ENCODE assay signal across 9 cellular contexts in the genomic region with DNA sequence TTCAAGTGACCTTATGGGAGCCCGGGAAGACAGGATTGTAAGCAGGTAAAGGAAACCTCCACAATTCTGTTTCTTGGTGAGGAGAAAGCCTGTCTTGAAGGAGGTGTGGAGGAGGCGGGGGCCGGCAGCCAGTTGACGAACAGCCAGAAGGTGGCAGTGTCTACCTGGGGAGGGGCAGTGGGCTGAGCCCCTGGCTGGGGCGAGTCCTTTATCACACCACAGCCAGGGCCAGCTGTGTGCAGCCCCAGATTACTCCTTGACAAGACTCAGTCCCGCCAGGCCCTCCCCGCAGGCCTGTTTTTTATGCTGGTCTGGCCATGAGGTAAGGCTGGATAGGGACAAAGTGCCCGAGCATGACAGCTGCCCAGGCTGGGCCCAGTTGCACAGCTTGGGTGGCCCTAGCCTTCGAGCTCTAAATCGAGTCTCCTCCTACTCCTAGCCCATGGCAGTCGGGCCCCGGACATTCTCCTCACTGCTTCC. TPM values are rescaled to one million over a fixed set of nuclear protein-coding genes. Genes with fewer than 3 reads are reported as not detected.
DNase-seq lines count a peak whose midpoint lies in the region; ATAC-seq and TF ChIP-seq lines count a peak whose summit lies in the region.
"Had no signal": no experiment of that assay in that cellular context is flagged by ENCODE, and none has a peak within 500 bp of the region (broad histone marks: within the 10 kb centered on the region; RNA-seq: fewer than 3 reads in every experiment).

No MANE protein-coding gene starts in this region.

- TF ChIP-seq CTCF in AG09319 (IDR thresholded peaks at IDR 0.05; ENCODE audit: low read depth, low read length) = peak; percentile 28
- TF ChIP-seq CTCF in astrocyte of the cerebellum (IDR thresholded peaks at IDR 0.05; ENCODE audit: low read depth, low read length, missing control alignments) = peak; percentile 63

- peak overlapping the region; percentile 91 for H3K27ac Mint-ChIP-seq in T-helper 2 cell treated with Interferon-gamma antibody and Interleukin-4, amounts not matched to agents 5 μg/mL and 100 μg/mL, for 36 hours
- no peak overlapping the region for H3K27ac Mint-ChIP-seq in immature natural killer cell
- H3K27ac Mint-ChIP-seq: stimulated activated naive CD8-positive, alpha-beta T cell treated with anti-CD3 and anti-CD28 coated beads, Interleukin-15, Interleukin-2, amounts not matched to agents 100 ng/mL and 50 ng/mL, for 24 hours had no signal

- H3K4me3 Mint-ChIP-seq in T-helper 2 cell treated with Interferon-gamma antibody and Interleukin-4, amounts not matched to agents 5 μg/mL and 100 μg/mL, for 36 hours = peak overlapping the region; percentile 27
- peak overlapping the region in 1 of 5 donors; percentile 11 for H3K4me3 Mint-ChIP-seq in immature natural killer cell

- H3K9me3 Mint-ChIP-seq in T-helper 2 cell treated with Interferon-gamma antibody and Interleukin-4, amounts not matched to agents 5 μg/mL and 100 μg/mL, for 36 hours = peaks cover 7% of the 10 kb centered on the region
- peaks cover 0 to 3% (median 0%) of the 10 kb centered on the region in 6 donors for H3K9me3 Mint-ChIP-seq in immature natural killer cell
- H3K9me3 Mint-ChIP-seq: stimulated activated naive CD8-positive, alpha-beta T cell treated with anti-CD3 and anti-CD28 coated beads, Interleukin-15, Interleukin-2, amounts not matched to agents 100 ng/mL and 50 ng/mL, for 24 hours had no signal

- no peaks in the 10 kb centered on the region for H3K27me3 Mint-ChIP-seq in T-helper 2 cell treated with Interferon-gamma antibody and Interleukin-4, amounts not matched to agents 5 μg/mL and 100 μg/mL, for 36 hours (ENCODE audit: low read depth)
- peaks cover 0 to 8% (median 4%) of the 10 kb centered on the region in 3 donors for H3K27me3 Mint-ChIP-seq in immature natural killer cell (ENCODE audit: low read depth in 3 of 3)
- H3K27me3 Mint-ChIP-seq: stimulated activated naive CD8-positive, alpha-beta T cell treated with anti-CD3 and anti-CD28 coated beads, Interleukin-15, Interleukin-2, amounts not matched to agents 100 ng/mL and 50 ng/mL, for 24 hours had no signal

- H3K4me1 Mint-ChIP-seq in T-helper 2 cell treated with Interferon-gamma antibody and Interleukin-4, amounts not matched to agents 5 μg/mL and 100 μg/mL, for 36 hours (ENCODE audit: low read depth) = peaks cover 27% of the 10 kb centered on the region
- peaks cover 7 to 9% of the 10 kb centered on the region in 2 donors for H3K4me1 Mint-ChIP-seq in immature natural killer cell

- DNase-seq in AG09319 (ENCODE audit: extremely low read depth, low read depth) (no peak), NAMALWA (ENCODE audit: low spot score) (peak; percentile 83), astrocyte of the cerebellum (ENCODE audit: low read depth) (no peak), immature natural killer cell (peak; percentile 27 to 44 (median 28))
- DNase-seq in T-helper 2 cell treated with Interferon-gamma antibody and Interleukin-4, amounts not matched to agents 5 μg/mL and 100 μg/mL, for 36 hours (ENCODE audit: low spot score) = peak; percentile 74
- DNase-seq in stimulated activated CD4-positive, alpha-beta T cell treated with anti-CD3 and anti-CD28 coated beads, Interleukin-1b, Interleukin-23, amount 100 ng/mL, for 48 hours = peak; percentile 76

- in situ Hi-C loops in astrocyte of the cerebellum (cut with HindIII; ENCODE audit: low sequenced_read_pairs) = loop anchor here (5.0 kb wide), 1 partner anchor 41 kb away; the partner anchor contains the start of gene IDH2

- no peak overlapping the region for H3K4me3 ChIP-seq in astrocyte of the cerebellum (ENCODE audit: low read depth, low read length)

- H3K36me3 Mint-ChIP-seq in T-helper 2 cell treated with Interferon-gamma antibody and Interleukin-4, amounts not matched to agents 5 μg/mL and 100 μg/mL, for 36 hours (ENCODE audit: low read depth) = peaks cover 8% of the 10 kb centered on the region
- no peaks in the 10 kb centered on the region for H3K36me3 Mint-ChIP-seq in immature natural killer cell

- peak; percentile 51 for ATAC-seq in GM19025 (IDR thresholded peaks at IDR 0.05; ENCODE audit: low read depth, unreplicated experiment)
- no peak for ATAC-seq in HG02759 (IDR thresholded peaks at IDR 0.05; ENCODE audit: unreplicated experiment)

RNA-seq across cellular contexts. Expression of gene IDH2, which starts 40.9 kb away (rescaled TPM):
- polyA plus RNA-seq in immature natural killer cell = 100 to 1,000 TPM; 160 to 330 (median 218) TPM

RNA-seq across cellular contexts. Expression of gene SEMA4B, which starts 57.9 kb away (rescaled TPM):
- 10 to 100 TPM in 2 of 3 donors, 1 to 10 TPM in 1; 3.3 to 12.1 (median 11.4) TPM for polyA plus RNA-seq in immature natural killer cell

Comparison
In these comparisons a context has a peak if more than half of its experiments do, and no peak if none do; other contexts are left out.
1. DNase-seq: peak in NAMALWA (single experiment), T-helper 2 cell treated with Interferon-gamma antibody and Interleukin-4, amounts not matched to agents 5 μg/mL and 100 μg/mL, for 36 hours (single experiment), immature natural killer cell (3 of 3) and stimulated activated CD4-positive, alpha-beta T cell treated with anti-CD3 and anti-CD28 coated beads, Interleukin-1b, Interleukin-23, amount 100 ng/mL, for 48 hours (single experiment); none in AG09319 (single experiment) and astrocyte of the cerebellum (single experiment).